In the genomic region with DNA sequence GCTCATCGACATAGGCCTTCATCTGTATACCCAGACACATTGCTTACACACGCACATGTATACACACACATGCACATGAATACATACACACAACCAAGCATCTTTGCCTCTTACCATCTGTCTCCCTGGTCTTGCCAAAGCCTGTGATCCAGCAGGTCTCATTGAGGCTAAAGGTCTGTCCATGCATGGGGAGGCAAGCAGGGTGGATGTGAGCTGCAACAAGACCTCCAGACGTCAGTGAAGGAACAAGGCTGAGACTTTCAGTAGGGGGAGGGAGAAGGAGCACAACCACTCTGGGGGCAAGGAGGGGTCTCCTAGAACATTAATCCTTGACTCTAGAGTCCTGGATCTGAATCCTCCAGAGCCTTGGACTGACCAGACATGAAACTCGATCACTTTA, we compare ENCODE assay signal across 1 cellular context.
TF ChIP-seq lines count a peak whose summit lies in the region.

No MANE protein-coding gene starts in this region.

TF ChIP-seq in K562, 482 proteins besides CTCF, POLR2A, EP300 and RAD21 (continued from another document):
- TF ChIP-seq, protein P1, sequence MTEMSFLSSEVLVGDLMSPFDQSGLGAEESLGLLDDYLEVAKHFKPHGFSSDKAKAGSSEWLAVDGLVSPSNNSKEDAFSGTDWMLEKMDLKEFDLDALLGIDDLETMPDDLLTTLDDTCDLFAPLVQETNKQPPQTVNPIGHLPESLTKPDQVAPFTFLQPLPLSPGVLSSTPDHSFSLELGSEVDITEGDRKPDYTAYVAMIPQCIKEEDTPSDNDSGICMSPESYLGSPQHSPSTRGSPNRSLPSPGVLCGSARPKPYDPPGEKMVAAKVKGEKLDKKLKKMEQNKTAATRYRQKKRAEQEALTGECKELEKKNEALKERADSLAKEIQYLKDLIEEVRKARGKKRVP (CRISPR knock-in tag; IDR thresholded peaks at IDR 0.05), result no peak
- TF ChIP-seq SP2 (IDR thresholded peaks at IDR 0.05; ENCODE audit: extremely low read depth, low read depth, low read length, poor library complexity, severe bottlenecking) (no peak), ESRRA (IDR thresholded peaks at IDR 0.05; ENCODE audit: borderline replicate concordance, low read depth) (no peak), ILK (tag; IDR thresholded peaks at IDR 0.05; ENCODE audit: borderline replicate concordance, low read depth) (no peak)
TF ChIP-seq in K562: peak in this region for 0.
